ENCODE assay signal across 14 cellular contexts in genomic region chr2:38653380-38653714, GRCh38. TPM values are rescaled to one million over a fixed set of nuclear protein-coding genes. Genes with fewer than 3 reads are reported as not detected.
DNase-seq lines count a peak whose midpoint lies in the region; ATAC-seq, FAIRE-seq and TF ChIP-seq lines count a peak whose summit lies in the region.
"Had no signal": no experiment of that assay in that cellular context is flagged by ENCODE, and none has a peak within 500 bp of the region (broad histone marks: within the 10 kb centered on the region; RNA-seq: fewer than 3 reads in every experiment).

No MANE protein-coding gene starts in this region.

- no peaks in the 10 kb centered on the region for H3K27me3 ChIP-seq in CD4-positive, alpha-beta memory T cell (ENCODE audit: insufficient read depth, low read length)
- H3K27me3 ChIP-seq in Karpas-422 (ENCODE audit: low read length), result no peaks in the 10 kb centered on the region
- peaks cover 4% of the 10 kb centered on the region for H3K27me3 ChIP-seq in astrocyte (ENCODE audit: insufficient read depth, low read length)
- H3K27me3 ChIP-seq in MG63, result no peaks in the 10 kb centered on the region
- no peaks in the 10 kb centered on the region for H3K27me3 ChIP-seq in tibial artery
- H3K27me3 ChIP-seq: hepatocyte had no signal

- H3K4me2 ChIP-seq in Karpas-422 (ENCODE audit: low read depth, low read length, poor library complexity, severe bottlenecking), result no peak overlapping the region
- H3K4me2 ChIP-seq in astrocyte (ENCODE audit: low read length), result peak overlapping the region; percentile 19

- peak overlapping the region; percentile 61 to 87 (median 80) for H3K4me3 Mint-ChIP-seq in CD4-positive, alpha-beta memory T cell
- no peak overlapping the region for H3K4me3 Mint-ChIP-seq in astrocyte (ENCODE audit: unreplicated experiment)
- no peak overlapping the region for H3K4me3 Mint-ChIP-seq in Calu3 (ENCODE audit: low read depth, unreplicated experiment)

- no peaks in the 10 kb centered on the region for H3K9me3 ChIP-seq in CD4-positive, alpha-beta memory T cell (ENCODE audit: control insufficient read depth in 1 of 2, low read length in 2 of 2)
- no peaks in the 10 kb centered on the region for H3K9me3 ChIP-seq in Karpas-422 (ENCODE audit: low read length)
- H3K9me3 ChIP-seq in astrocyte (ENCODE audit: insufficient read depth, low read depth, low read length), result no peaks in the 10 kb centered on the region
- H3K9me3 ChIP-seq in MG63, result no peaks in the 10 kb centered on the region
- no peaks in the 10 kb centered on the region for H3K9me3 ChIP-seq in tibial artery

- no peak for FAIRE-seq in astrocyte (lab: Jason Lieb, UNC)

- intact Hi-C loops in CD4-positive, alpha-beta memory T cell (cut with micrococcal nuclease), result loop anchor here (1.0 kb wide), 1 partner anchor 10 kb away; no protein-coding TSS in a partner anchor
- intact Hi-C loops in tibial artery (cut with DNase I; ENCODE audit: low total_unique reads) (no loop called here), Calu3 (cut with micrococcal nuclease; ENCODE audit: unreplicated experiment) (no loop called here)

- no peak for DNase-seq in CD4-positive, alpha-beta memory T cell
- DNase-seq in Karpas-422 (no peak), astrocyte (ENCODE audit: low read depth) (no peak), MG63 (no peak), tibial artery (no peak), Calu3 (no peak)
- DNase-seq: amniotic stem cell, dermis blood vessel endothelial cell, GM23248, left colon, NCI-H1694 treated with DMSO at 0.1 percent for 48 hours, NCI-H774 had no signal

- POLR2A ChIA-PET in CD4-positive, alpha-beta memory T cell (lab: Charles Lee; ENCODE audit: partially characterized antibody), result interaction anchor here (0.6 to 8.3 kb wide), 17 partner anchors 10 to 97 kb away, joined by 3 to 164 read pairs (median 6); partner anchors contain the start of genes GALM, HNRNPLL and SRSF7

- no peaks in the 10 kb centered on the region for H4K20me1 ChIP-seq in Karpas-422 (ENCODE audit: insufficient read depth, low read depth, low read length)
- H4K20me1 ChIP-seq in astrocyte (ENCODE audit: insufficient read depth, low read length), result no peaks in the 10 kb centered on the region

- H3K9ac ChIP-seq in Karpas-422 (ENCODE audit: low read length) (no peak overlapping the region), astrocyte (ENCODE audit: low read length) (no peak overlapping the region)
- H3K9ac ChIP-seq: GM23248 had no signal

- ATAC-seq in GM18868 (IDR thresholded peaks at IDR 0.05; ENCODE audit: unreplicated experiment), result peak; percentile 71

- BruUV-seq in Calu3 (replicated peaks; lab: Mats Ljungman, UMichigan), result no TSS peak

- peak overlapping the region; percentile 87 to 97 (median 97) for H3K27ac Mint-ChIP-seq in CD4-positive, alpha-beta memory T cell
- H3K27ac Mint-ChIP-seq in astrocyte (ENCODE audit: unreplicated experiment) (no peak overlapping the region), Calu3 (ENCODE audit: unreplicated experiment) (no peak overlapping the region)

- H3K4me1 ChIP-seq in CD4-positive, alpha-beta memory T cell (ENCODE audit: insufficient read depth, low read length), result peaks cover 56% of the 10 kb centered on the region
- H3K4me1 ChIP-seq in Karpas-422 (ENCODE audit: low read length) (peaks cover 13% of the 10 kb centered on the region), astrocyte (ENCODE audit: insufficient read depth, low read length) (no peaks in the 10 kb centered on the region), tibial artery (no peaks in the 10 kb centered on the region)

- H2AFZ ChIP-seq in Karpas-422 (ENCODE audit: low read length), result peak overlapping the region; percentile 54; the same call in 1 of the 2 replicates
- no peak overlapping the region for H2AFZ ChIP-seq in astrocyte (ENCODE audit: low read depth, low read length)
- H2AFZ ChIP-seq: GM23248, hepatocyte had no signal

- peak overlapping the region; percentile 51 for H3K27ac ChIP-seq in CD4-positive, alpha-beta memory T cell (ENCODE audit: low read depth, low read length)
- H3K27ac ChIP-seq in Karpas-422 (ENCODE audit: low read length) (no peak overlapping the region), astrocyte (ENCODE audit: low read depth, low read length) (no peak overlapping the region), tibial artery (no peak overlapping the region)
- H3K27ac ChIP-seq: GM23248 had no signal

- CTCF ChIA-PET in CD4-positive, alpha-beta memory T cell (lab: Charles Lee; ENCODE audit: partially characterized antibody), result interaction anchor here (0.5 to 4.7 kb wide), 12 partner anchors 9 to 72 kb away, joined by 3 to 48 read pairs (median 5); partner anchors contain the start of gene GALM
- CTCF ChIA-PET in Calu3 (lab: Charles Lee), result interaction anchor here (0.7 to 1.1 kb wide), 2 partner anchors 33 to 178 kb away, joined by 3 read pairs; no protein-coding TSS in a partner anchor

- H3K36me3 Mint-ChIP-seq in CD4-positive, alpha-beta memory T cell, result peaks cover 0 to 4% of the 10 kb centered on the region in 2 donors
- no peaks in the 10 kb centered on the region for H3K36me3 Mint-ChIP-seq in astrocyte (ENCODE audit: low read depth, unreplicated experiment)
- H3K36me3 Mint-ChIP-seq in Calu3 (ENCODE audit: insufficient read depth, unreplicated experiment), result no peaks in the 10 kb centered on the region

- peaks cover 33 to 68% (median 51%) of the 10 kb centered on the region in 4 donors for H3K4me1 Mint-ChIP-seq in CD4-positive, alpha-beta memory T cell
- H3K4me1 Mint-ChIP-seq in astrocyte (ENCODE audit: low read depth, unreplicated experiment) (peaks cover 10% of the 10 kb centered on the region), Calu3 (ENCODE audit: low read depth, unreplicated experiment) (no peaks in the 10 kb centered on the region)

- TF ChIP-seq CTCF in astrocyte (IDR thresholded peaks at IDR 0.05; ENCODE audit: insufficient read depth, low read depth, low read length), result no peak
- no peak for TF ChIP-seq CTCF in tibial artery (IDR thresholded peaks at IDR 0.05)
- TF ChIP-seq CTCF in Calu3 (IDR thresholded peaks at IDR 0.05; ENCODE audit: unreplicated experiment), result no peak

- no peaks in the 10 kb centered on the region for H3K27me3 Mint-ChIP-seq in CD4-positive, alpha-beta memory T cell
- peaks cover 5% of the 10 kb centered on the region for H3K27me3 Mint-ChIP-seq in astrocyte (ENCODE audit: low read depth, unreplicated experiment)
- H3K27me3 Mint-ChIP-seq in Calu3 (ENCODE audit: unreplicated experiment), result peaks cover 40% of the 10 kb centered on the region

- H3K79me2 ChIP-seq in Karpas-422 (ENCODE audit: low read length), result no peaks in the 10 kb centered on the region
- no peaks in the 10 kb centered on the region for H3K79me2 ChIP-seq in astrocyte (ENCODE audit: insufficient read depth, low read length)
- H3K79me2 ChIP-seq: hepatocyte had no signal

- H3K36me3 ChIP-seq in CD4-positive, alpha-beta memory T cell (ENCODE audit: insufficient read depth, low read length), result no peaks in the 10 kb centered on the region
- no peaks in the 10 kb centered on the region for H3K36me3 ChIP-seq in Karpas-422 (ENCODE audit: insufficient read depth, low read length)
- H3K36me3 ChIP-seq in astrocyte (ENCODE audit: insufficient read depth, low read length), result no peaks in the 10 kb centered on the region
- no peaks in the 10 kb centered on the region for H3K36me3 ChIP-seq in MG63
- H3K36me3 ChIP-seq in tibial artery, result no peaks in the 10 kb centered on the region

- no peaks in the 10 kb centered on the region for H3K9me2 ChIP-seq in Karpas-422 (replicated peaks; ENCODE audit: insufficient read depth, low read length)

- H3K4me3 ChIP-seq in CD4-positive, alpha-beta memory T cell (ENCODE audit: low read length in 2 of 2), result peak overlapping the region in 1 of 2 donors; percentile 18
- H3K4me3 ChIP-seq in Karpas-422 (ENCODE audit: low read length), result no peak overlapping the region
- no peak overlapping the region for H3K4me3 ChIP-seq in astrocyte (ENCODE audit: insufficient read depth, low read depth, low read length)
- H3K4me3 ChIP-seq in MG63, result no peak overlapping the region
- H3K4me3 ChIP-seq in tibial artery, result no peak overlapping the region
- H3K4me3 ChIP-seq: GM23248, hepatocyte had no signal

- no peaks in the 10 kb centered on the region for H3K9me3 Mint-ChIP-seq in CD4-positive, alpha-beta memory T cell
- H3K9me3 Mint-ChIP-seq in astrocyte (ENCODE audit: unreplicated experiment), result no peaks in the 10 kb centered on the region
- no peaks in the 10 kb centered on the region for H3K9me3 Mint-ChIP-seq in Calu3 (ENCODE audit: low read depth, unreplicated experiment)

RNA-seq across cellular contexts. Expression of gene GALM, which starts 12.6 kb away (rescaled TPM):
- 10 to 100 TPM; 35.5 to 35.8 TPM for total RNA-seq in CD4-positive, alpha-beta memory T cell
- polyA plus RNA-seq in CD4-positive, alpha-beta memory T cell, result 10 to 100 TPM; 51.2 to 60.4 TPM
- total RNA-seq in Karpas-422 (2014; rRNA removed; shearing (Covaris generic); ENCODE audit: low replicate concordance), result 11.7 and 11.9 TPM in 2 replicates
- total RNA-seq in astrocyte (9.8 and 10.1 TPM in 2 replicates), Calu3 (2022) (9.1 and 11.3 TPM in 2 replicates)
- 13.7 and 21.1 TPM in 2 replicates for total RNA-seq in MG63 (2014; rRNA removed; shearing (Covaris generic); ENCODE audit: low replicate concordance)

RNA-seq across cellular contexts. Expression of gene HNRNPLL, which starts 50.6 kb away (rescaled TPM):
- 100 to 1,000 TPM; 103 to 105 TPM for total RNA-seq in CD4-positive, alpha-beta memory T cell
- 10 to 100 TPM; 71.2 to 74.9 TPM for polyA plus RNA-seq in CD4-positive, alpha-beta memory T cell
- total RNA-seq in Karpas-422 (2014; rRNA removed; shearing (Covaris generic); ENCODE audit: low replicate concordance), result 58.3 and 131 TPM in 2 replicates
- total RNA-seq in astrocyte (55.9 and 57.5 TPM in 2 replicates), Calu3 (2022) (47.6 and 51.3 TPM in 2 replicates)
- total RNA-seq in MG63 (2014; rRNA removed; shearing (Covaris generic); ENCODE audit: low replicate concordance), result 30.5 and 34.1 TPM in 2 replicates

Comparison
In these comparisons a context has a peak if more than half of its experiments do, and no peak if none do; other contexts are left out.
1. H3K27ac Mint-ChIP-seq: peak in CD4-positive, alpha-beta memory T cell (7 of 7); none in astrocyte (single experiment) and Calu3 (single experiment).
2. H3K4me3 Mint-ChIP-seq: peak in CD4-positive, alpha-beta memory T cell (8 of 8); none in astrocyte (single experiment) and Calu3 (single experiment).